ENCODE assay signal across 1 cellular context in genomic region chr18:77077401-77077800, GRCh38.
TF ChIP-seq lines count a peak whose summit lies in the region.

No MANE protein-coding gene starts in this region.

TF ChIP-seq in GM23338, 12 proteins besides CTCF, POLR2A, EP300 and RAD21:
- TF ChIP-seq NANOG (IDR thresholded peaks at IDR 0.05; ENCODE audit: borderline replicate concordance) (no peak), EZH2phosphoT487 (IDR thresholded peaks at IDR 0.05; ENCODE audit: unreplicated experiment) (no peak), ZNF331 (CRISPR knock-in tag; IDR thresholded peaks at IDR 0.05; ENCODE audit: low read depth) (no peak), POLR2AphosphoS5 (IDR thresholded peaks at IDR 0.05; ENCODE audit: low read depth) (no peak), CREB1 (CRISPR knock-in tag; IDR thresholded peaks at IDR 0.05; ENCODE audit: low read depth) (no peak), JUNB (IDR thresholded peaks at IDR 0.05; ENCODE audit: unreplicated experiment) (no peak), STAT1 (IDR thresholded peaks at IDR 0.05; ENCODE audit: unreplicated experiment) (no peak), EZH2 (IDR thresholded peaks at IDR 0.05; ENCODE audit: low read depth, unreplicated experiment) (no peak), REST (IDR thresholded peaks at IDR 0.05; ENCODE audit: unreplicated experiment) (no peak), ZNF114 (CRISPR knock-in tag; IDR thresholded peaks at IDR 0.05) (no peak)
- TF ChIP-seq, protein P1, sequence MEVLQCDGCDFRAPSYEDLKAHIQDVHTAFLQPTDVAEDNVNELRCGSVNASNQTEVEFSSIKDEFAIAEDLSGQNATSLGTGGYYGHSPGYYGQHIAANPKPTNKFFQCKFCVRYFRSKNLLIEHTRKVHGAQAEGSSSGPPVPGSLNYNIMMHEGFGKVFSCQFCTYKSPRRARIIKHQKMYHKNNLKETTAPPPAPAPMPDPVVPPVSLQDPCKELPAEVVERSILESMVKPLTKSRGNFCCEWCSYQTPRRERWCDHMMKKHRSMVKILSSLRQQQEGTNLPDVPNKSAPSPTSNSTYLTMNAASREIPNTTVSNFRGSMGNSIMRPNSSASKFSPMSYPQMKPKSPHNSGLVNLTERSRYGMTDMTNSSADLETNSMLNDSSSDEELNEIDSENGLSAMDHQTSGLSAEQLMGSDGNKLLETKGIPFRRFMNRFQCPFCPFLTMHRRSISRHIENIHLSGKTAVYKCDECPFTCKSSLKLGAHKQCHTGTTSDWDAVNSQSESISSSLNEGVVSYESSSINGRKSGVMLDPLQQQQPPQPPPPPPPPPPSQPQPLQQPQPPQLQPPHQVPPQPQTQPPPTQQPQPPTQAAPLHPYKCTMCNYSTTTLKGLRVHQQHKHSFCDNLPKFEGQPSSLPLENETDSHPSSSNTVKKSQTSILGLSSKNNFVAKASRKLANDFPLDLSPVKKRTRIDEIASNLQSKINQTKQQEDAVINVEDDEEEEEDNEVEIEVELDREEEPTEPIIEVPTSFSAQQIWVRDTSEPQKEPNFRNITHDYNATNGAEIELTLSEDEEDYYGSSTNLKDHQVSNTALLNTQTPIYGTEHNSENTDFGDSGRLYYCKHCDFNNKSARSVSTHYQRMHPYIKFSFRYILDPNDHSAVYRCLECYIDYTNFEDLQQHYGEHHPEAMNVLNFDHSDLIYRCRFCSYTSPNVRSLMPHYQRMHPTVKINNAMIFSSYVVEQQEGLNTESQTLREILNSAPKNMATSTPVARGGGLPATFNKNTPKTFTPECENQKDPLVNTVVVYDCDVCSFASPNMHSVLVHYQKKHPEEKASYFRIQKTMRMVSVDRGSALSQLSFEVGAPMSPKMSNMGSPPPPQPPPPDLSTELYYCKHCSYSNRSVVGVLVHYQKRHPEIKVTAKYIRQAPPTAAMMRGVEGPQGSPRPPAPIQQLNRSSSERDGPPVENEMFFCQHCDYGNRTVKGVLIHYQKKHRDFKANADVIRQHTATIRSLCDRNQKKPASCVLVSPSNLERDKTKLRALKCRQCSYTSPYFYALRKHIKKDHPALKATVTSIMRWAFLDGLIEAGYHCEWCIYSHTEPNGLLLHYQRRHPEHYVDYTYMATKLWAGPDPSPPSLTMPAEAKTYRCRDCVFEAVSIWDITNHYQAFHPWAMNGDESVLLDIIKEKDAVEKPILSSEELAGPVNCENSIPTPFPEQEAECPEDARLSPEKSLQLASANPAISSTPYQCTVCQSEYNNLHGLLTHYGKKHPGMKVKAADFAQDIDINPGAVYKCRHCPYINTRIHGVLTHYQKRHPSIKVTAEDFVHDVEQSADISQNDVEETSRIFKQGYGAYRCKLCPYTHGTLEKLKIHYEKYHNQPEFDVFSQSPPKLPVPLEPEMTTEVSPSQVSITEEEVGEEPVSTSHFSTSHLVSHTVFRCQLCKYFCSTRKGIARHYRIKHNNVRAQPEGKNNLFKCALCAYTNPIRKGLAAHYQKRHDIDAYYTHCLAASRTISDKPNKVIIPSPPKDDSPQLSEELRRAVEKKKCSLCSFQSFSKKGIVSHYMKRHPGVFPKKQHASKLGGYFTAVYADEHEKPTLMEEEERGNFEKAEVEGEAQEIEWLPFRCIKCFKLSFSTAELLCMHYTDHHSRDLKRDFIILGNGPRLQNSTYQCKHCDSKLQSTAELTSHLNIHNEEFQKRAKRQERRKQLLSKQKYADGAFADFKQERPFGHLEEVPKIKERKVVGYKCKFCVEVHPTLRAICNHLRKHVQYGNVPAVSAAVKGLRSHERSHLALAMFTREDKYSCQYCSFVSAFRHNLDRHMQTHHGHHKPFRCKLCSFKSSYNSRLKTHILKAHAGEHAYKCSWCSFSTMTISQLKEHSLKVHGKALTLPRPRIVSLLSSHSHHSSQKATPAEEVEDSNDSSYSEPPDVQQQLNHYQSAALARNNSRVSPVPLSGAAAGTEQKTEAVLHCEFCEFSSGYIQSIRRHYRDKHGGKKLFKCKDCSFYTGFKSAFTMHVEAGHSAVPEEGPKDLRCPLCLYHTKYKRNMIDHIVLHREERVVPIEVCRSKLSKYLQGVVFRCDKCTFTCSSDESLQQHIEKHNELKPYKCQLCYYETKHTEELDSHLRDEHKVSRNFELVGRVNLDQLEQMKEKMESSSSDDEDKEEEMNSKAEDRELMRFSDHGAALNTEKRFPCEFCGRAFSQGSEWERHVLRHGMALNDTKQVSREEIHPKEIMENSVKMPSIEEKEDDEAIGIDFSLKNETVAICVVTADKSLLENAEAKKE (CRISPR knock-in tag; IDR thresholded peaks at IDR 0.05) = no peak
- TF ChIP-seq, protein P2, sequence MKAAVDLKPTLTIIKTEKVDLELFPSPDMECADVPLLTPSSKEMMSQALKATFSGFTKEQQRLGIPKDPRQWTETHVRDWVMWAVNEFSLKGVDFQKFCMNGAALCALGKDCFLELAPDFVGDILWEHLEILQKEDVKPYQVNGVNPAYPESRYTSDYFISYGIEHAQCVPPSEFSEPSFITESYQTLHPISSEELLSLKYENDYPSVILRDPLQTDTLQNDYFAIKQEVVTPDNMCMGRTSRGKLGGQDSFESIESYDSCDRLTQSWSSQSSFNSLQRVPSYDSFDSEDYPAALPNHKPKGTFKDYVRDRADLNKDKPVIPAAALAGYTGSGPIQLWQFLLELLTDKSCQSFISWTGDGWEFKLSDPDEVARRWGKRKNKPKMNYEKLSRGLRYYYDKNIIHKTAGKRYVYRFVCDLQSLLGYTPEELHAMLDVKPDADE (IDR thresholded peaks at IDR 0.05) = no peak
